Comparison of ENCODE assay signal across 12 cellular contexts in genomic region chr5:80127037-80127642, GRCh38.
DNase-seq lines count a peak whose midpoint lies in the region; ATAC-seq lines count a peak whose summit lies in the region.
"Had no signal": no experiment of that assay in that cellular context is flagged by ENCODE, and none has a peak within 500 bp of the region (broad histone marks: within the 10 kb centered on the region; RNA-seq: fewer than 3 reads in every experiment).

No MANE protein-coding gene starts in this region.

- H3K4me3 Mint-ChIP-seq in activated T-cell treated with anti-CD3 and anti-CD28 coated beads, Interleukin-2, amount 50 U/mL, for 24 hours, result no peak overlapping the region
- no peak overlapping the region for H3K4me3 Mint-ChIP-seq in effector memory CD8-positive, alpha-beta T cell
- H3K4me3 Mint-ChIP-seq in stimulated activated naive CD8-positive, alpha-beta T cell treated with anti-CD3 and anti-CD28 coated beads, Interleukin-15, Interleukin-2, amounts not matched to agents 100 ng/mL and 50 ng/mL, for 24 hours, result no peak overlapping the region
- H3K4me3 Mint-ChIP-seq: activated B cell treated with CpG ODN at 0.5 μM for 24 hours had no signal

- no peak for DNase-seq in activated T-cell treated with anti-CD3 and anti-CD28 coated beads, Interleukin-2, amount 50 U/mL, for 24 hours
- DNase-seq in activated T-cell treated with anti-CD3 and anti-CD28 coated beads, Interleukin-2, amount 50 U/mL, for 48 hours, result no peak
- peak; percentile 98 for DNase-seq in MV-4-11 (lab: John Stamatoyannopoulos, UW)
- DNase-seq in effector memory CD8-positive, alpha-beta T cell, result no peak
- no peak for DNase-seq in NCI-H146 (lab: John Stamatoyannopoulos, UW)
- DNase-seq in NCI-H510A treated with DMSO at 0.1 percent for 48 hours (lab: John Stamatoyannopoulos, UW), result no peak
- no peak for DNase-seq in kidney glomerular epithelial cell (lab: John Stamatoyannopoulos, UW)
- DNase-seq: activated B cell treated with CpG ODN at 0.5 μM for 24 hours; activated effector memory CD4-positive, alpha-beta T cell treated with Interleukin-2 at 50 U/mL for 16 hours; SHP77 treated with DMSO at 0.1 percent for 48 hours had no signal

- peaks cover 13% of the 10 kb centered on the region for H3K36me3 Mint-ChIP-seq in activated T-cell treated with anti-CD3 and anti-CD28 coated beads, Interleukin-2, amount 50 U/mL, for 24 hours (ENCODE audit: low read depth)
- H3K36me3 Mint-ChIP-seq in effector memory CD8-positive, alpha-beta T cell (ENCODE audit: insufficient read depth), result peaks cover 4% of the 10 kb centered on the region
- H3K36me3 Mint-ChIP-seq in stimulated activated naive CD8-positive, alpha-beta T cell treated with anti-CD3 and anti-CD28 coated beads, Interleukin-15, Interleukin-2, amounts not matched to agents 100 ng/mL and 50 ng/mL, for 24 hours (ENCODE audit: low read depth), result peaks cover 12% of the 10 kb centered on the region

- H3K27ac Mint-ChIP-seq in activated T-cell treated with anti-CD3 and anti-CD28 coated beads, Interleukin-2, amount 50 U/mL, for 24 hours, result peak overlapping the region; percentile 86
- H3K27ac Mint-ChIP-seq in effector memory CD8-positive, alpha-beta T cell, result no peak overlapping the region
- peak overlapping the region; percentile 82 for H3K27ac Mint-ChIP-seq in stimulated activated naive CD8-positive, alpha-beta T cell treated with anti-CD3 and anti-CD28 coated beads, Interleukin-15, Interleukin-2, amounts not matched to agents 100 ng/mL and 50 ng/mL, for 24 hours

- ATAC-seq in effector memory CD8-positive, alpha-beta T cell (replicated peaks), result peak; percentile 31
- ATAC-seq: esophagus mucosa had no signal

- H3K4me1 Mint-ChIP-seq in activated T-cell treated with anti-CD3 and anti-CD28 coated beads, Interleukin-2, amount 50 U/mL, for 24 hours (ENCODE audit: low read depth), result peaks cover 66% of the 10 kb centered on the region
- peaks cover 17 to 21% of the 10 kb centered on the region in 2 donors for H3K4me1 Mint-ChIP-seq in effector memory CD8-positive, alpha-beta T cell (ENCODE audit: low read depth in 2 of 2)
- H3K4me1 Mint-ChIP-seq in stimulated activated naive CD8-positive, alpha-beta T cell treated with anti-CD3 and anti-CD28 coated beads, Interleukin-15, Interleukin-2, amounts not matched to agents 100 ng/mL and 50 ng/mL, for 24 hours (ENCODE audit: low read depth), result peaks cover 50% of the 10 kb centered on the region

- no peaks in the 10 kb centered on the region for H3K27me3 Mint-ChIP-seq in activated T-cell treated with anti-CD3 and anti-CD28 coated beads, Interleukin-2, amount 50 U/mL, for 24 hours
- H3K27me3 Mint-ChIP-seq in effector memory CD8-positive, alpha-beta T cell, result no peaks in the 10 kb centered on the region
- no peaks in the 10 kb centered on the region for H3K27me3 Mint-ChIP-seq in stimulated activated naive CD8-positive, alpha-beta T cell treated with anti-CD3 and anti-CD28 coated beads, Interleukin-15, Interleukin-2, amounts not matched to agents 100 ng/mL and 50 ng/mL, for 24 hours
- H3K27me3 Mint-ChIP-seq: activated B cell treated with CpG ODN at 0.5 μM for 24 hours had no signal

- H3K9me3 Mint-ChIP-seq in activated T-cell treated with anti-CD3 and anti-CD28 coated beads, Interleukin-2, amount 50 U/mL, for 24 hours, result peaks cover 9% of the 10 kb centered on the region
- H3K9me3 Mint-ChIP-seq in effector memory CD8-positive, alpha-beta T cell, result no peaks in the 10 kb centered on the region
- peaks cover 11% of the 10 kb centered on the region for H3K9me3 Mint-ChIP-seq in stimulated activated naive CD8-positive, alpha-beta T cell treated with anti-CD3 and anti-CD28 coated beads, Interleukin-15, Interleukin-2, amounts not matched to agents 100 ng/mL and 50 ng/mL, for 24 hours

Comparison
In these comparisons a context has a peak if more than half of its experiments do, and no peak if none do; other contexts are left out.
1. H3K27ac Mint-ChIP-seq: peak in activated T-cell treated with anti-CD3 and anti-CD28 coated beads, Interleukin-2, amount 50 U/mL, for 24 hours (single experiment) and stimulated activated naive CD8-positive, alpha-beta T cell treated with anti-CD3 and anti-CD28 coated beads, Interleukin-15, Interleukin-2, amounts not matched to agents 100 ng/mL and 50 ng/mL, for 24 hours (single experiment); none in effector memory CD8-positive, alpha-beta T cell (0 of 2).